ENCODE assay signal across 22 cellular contexts in genomic region chr22:20221421-20222340, GRCh38. TPM values are rescaled to one million over a fixed set of nuclear protein-coding genes. Genes with fewer than 3 reads are reported as not detected.
DNase-seq lines count a peak whose midpoint lies in the region; ATAC-seq and TF ChIP-seq lines count a peak whose summit lies in the region.
"Had no signal": no experiment of that assay in that cellular context is flagged by ENCODE, and none has a peak within 500 bp of the region (broad histone marks: within the 10 kb centered on the region; RNA-seq: fewer than 3 reads in every experiment).

No MANE protein-coding gene starts in this region.

- H3K4me2 ChIP-seq in Karpas-422 (ENCODE audit: low read depth, low read length, poor library complexity, severe bottlenecking): no peak overlapping the region

- H4K20me1 ChIP-seq in Karpas-422 (ENCODE audit: insufficient read depth, low read depth, low read length): no peaks in the 10 kb centered on the region

- TF ChIP-seq CTCF in right atrium auricular region (IDR thresholded peaks at IDR 0.05) (no peak), heart left ventricle (IDR thresholded peaks at IDR 0.05) (no peak), mesothelial cell of epicardium (IDR thresholded peaks at IDR 0.05; ENCODE audit: unreplicated experiment) (no peak)
- TF ChIP-seq CTCF in CD4-positive, alpha-beta T cell (IDR thresholded peaks at IDR 0.05): no peak

- DNase-seq in Right ventricle myocardium superior (no peak), right atrium auricular region (ENCODE audit: low spot score) (no peak), heart left ventricle (peak in 3 of 5 donors; percentile 46 to 72 (median 64)), medulla oblongata (ENCODE audit: extremely low spot score) (peak; percentile 39), mesothelial cell of epicardium (ENCODE audit: low spot score in 2 of 2, unreplicated experiment in 2 of 2) (no peak), Karpas-422 (no peak), ureter (ENCODE audit: low spot score) (no peak)
- no peak for DNase-seq in CD4-positive, alpha-beta T cell
- DNase-seq: activated CD4-positive, alpha-beta T cell treated with anti-CD3 and anti-CD28 coated beads, Interleukin-2, amount 50 U/mL, for 48 hours; activated naive CD4-positive, alpha-beta T cell treated with anti-CD3 and anti-CD28 coated beads, Interleukin-2, amount 10 ng/mL, durations not matched to agents 7 days and 5 days; CD8-positive, alpha-beta T cell; effector memory CD4-positive, alpha-beta T cell; KG1; naive thymus-derived CD8-positive, alpha-beta T cell; NCI-H1436 treated with DMSO at 0.1 percent for 48 hours; stimulated activated CD4-positive, alpha-beta T cell treated with anti-CD3 and anti-CD28 coated beads, Interleukin-2, amount 100 ng/mL, for 24 hours; T-helper 1 cell had no signal

- 64 to 82% (median 70%) methylated on average over 17 of the region's 17 CpGs for WGBS in heart left ventricle, 4 donors

- no peaks in the 10 kb centered on the region for H3K27me3 Mint-ChIP-seq in mesothelial cell of epicardium (ENCODE audit: low read depth)
- no peaks in the 10 kb centered on the region for H3K27me3 Mint-ChIP-seq in CD4-positive, alpha-beta T cell
- H3K27me3 Mint-ChIP-seq: activated naive CD4-positive, alpha-beta T cell treated with anti-CD3 and anti-CD28 coated beads, Interleukin-2, amount 10 ng/mL, durations not matched to agents 7 days and 5 days; naive thymus-derived CD8-positive, alpha-beta T cell had no signal

- no peak for TF ChIP-seq POLR2A in heart left ventricle (IDR thresholded peaks at IDR 0.05)

- H3K79me2 ChIP-seq in Karpas-422 (ENCODE audit: low read length): no peaks in the 10 kb centered on the region

- CTCF ChIA-PET in CD4-positive, alpha-beta T cell (lab: Charles Lee): no interaction called here

- no peak overlapping the region for H2AFZ ChIP-seq in Karpas-422 (ENCODE audit: low read length)

- peaks cover 0 to 6% of the 10 kb centered on the region in 2 donors for H3K4me1 ChIP-seq in right atrium auricular region
- H3K4me1 ChIP-seq in heart left ventricle: peaks cover 0 to 9% (median 0%) of the 10 kb centered on the region in 12 donors
- H3K4me1 ChIP-seq in Karpas-422 (ENCODE audit: low read length): no peaks in the 10 kb centered on the region
- H3K4me1 ChIP-seq: SJSA1 had no signal

- H3K4me3 ChIP-seq in right atrium auricular region (no peak overlapping the region), heart left ventricle (no peak overlapping the region), Karpas-422 (ENCODE audit: low read length) (no peak overlapping the region)
- H3K4me3 ChIP-seq: cardiac muscle cell, coronary artery, SJSA1 had no signal

- H3K27ac Mint-ChIP-seq in mesothelial cell of epicardium: no peak overlapping the region
- no peak overlapping the region for H3K27ac Mint-ChIP-seq in CD4-positive, alpha-beta T cell
- H3K27ac Mint-ChIP-seq: activated naive CD4-positive, alpha-beta T cell treated with anti-CD3 and anti-CD28 coated beads, Interleukin-2, amount 10 ng/mL, durations not matched to agents 7 days and 5 days; activated T-helper 1 cell treated with anti-CD3 and anti-CD28 coated beads, Interleukin-12 subunit alpha, Interleukin-12 subunit beta, Interleukin-2, Interleukin-4 antibody, amounts not matched to agents 30 ng/mL and 10 ng/mL and 1 ng/mL, durations not matched to agents 14 hours and 24 hours and 36 hours; CD8-positive, alpha-beta T cell had no signal

- H3K4me1 Mint-ChIP-seq in mesothelial cell of epicardium: peaks cover 2% of the 10 kb centered on the region
- H3K4me1 Mint-ChIP-seq in CD4-positive, alpha-beta T cell (ENCODE audit: low read depth): no peaks in the 10 kb centered on the region
- H3K4me1 Mint-ChIP-seq: activated naive CD4-positive, alpha-beta T cell treated with anti-CD3 and anti-CD28 coated beads, Interleukin-2, amount 10 ng/mL, durations not matched to agents 7 days and 5 days had no signal

- H3K9me3 ChIP-seq in right atrium auricular region (no peaks in the 10 kb centered on the region), heart left ventricle (peaks cover 0 to 6% (median 0%) of the 10 kb centered on the region in 12 donors), Karpas-422 (ENCODE audit: low read length) (peaks cover 6% of the 10 kb centered on the region)
- no peaks in the 10 kb centered on the region for H3K9me3 ChIP-seq in CD4-positive, alpha-beta T cell (ENCODE audit: control insufficient read depth, low read length)

- H3K27ac ChIP-seq in right atrium auricular region (no peak overlapping the region), heart left ventricle (peak overlapping the region in 4 of 12 donors; percentile 3 to 56 (median 41)), Karpas-422 (ENCODE audit: low read length) (no peak overlapping the region)
- H3K27ac ChIP-seq in CD4-positive, alpha-beta T cell (ENCODE audit: low read depth, low read length): no peak overlapping the region
- H3K27ac ChIP-seq: cardiac muscle cell, SJSA1 had no signal

- H3K9me3 Mint-ChIP-seq in mesothelial cell of epicardium: no peaks in the 10 kb centered on the region
- H3K9me3 Mint-ChIP-seq in CD4-positive, alpha-beta T cell: no peaks in the 10 kb centered on the region
- H3K9me3 Mint-ChIP-seq: CD8-positive, alpha-beta T cell; naive thymus-derived CD8-positive, alpha-beta T cell had no signal

- H3K36me3 Mint-ChIP-seq in mesothelial cell of epicardium: no peaks in the 10 kb centered on the region
- no peaks in the 10 kb centered on the region for H3K36me3 Mint-ChIP-seq in CD4-positive, alpha-beta T cell (ENCODE audit: low read depth)
- H3K36me3 Mint-ChIP-seq: activated naive CD4-positive, alpha-beta T cell treated with anti-CD3 and anti-CD28 coated beads, Interleukin-2, amount 10 ng/mL, durations not matched to agents 7 days and 5 days; CD8-positive, alpha-beta T cell; naive thymus-derived CD8-positive, alpha-beta T cell had no signal

- intact Hi-C loops in Right ventricle myocardium superior (cut with DNase I): no loop called here
- intact Hi-C loops in heart left ventricle (cut with DNase I): no loop called here
- intact Hi-C loops in CD4-positive, alpha-beta T cell (cut with DNase I, micrococcal nuclease): no loop called here

- H3K4me3 Mint-ChIP-seq in mesothelial cell of epicardium: no peak overlapping the region
- H3K4me3 Mint-ChIP-seq in CD4-positive, alpha-beta T cell: no peak overlapping the region
- H3K4me3 Mint-ChIP-seq: activated naive CD4-positive, alpha-beta T cell treated with anti-CD3 and anti-CD28 coated beads, Interleukin-2, amount 10 ng/mL, durations not matched to agents 7 days and 5 days; activated T-helper 1 cell treated with anti-CD3 and anti-CD28 coated beads, Interleukin-12 subunit alpha, Interleukin-12 subunit beta, Interleukin-2, Interleukin-4 antibody, amounts not matched to agents 30 ng/mL and 10 ng/mL and 1 ng/mL, durations not matched to agents 14 hours and 24 hours and 36 hours; CD8-positive, alpha-beta T cell; naive thymus-derived CD8-positive, alpha-beta T cell had no signal

- H3K27me3 ChIP-seq in right atrium auricular region (no peaks in the 10 kb centered on the region), heart left ventricle (no peaks in the 10 kb centered on the region), Karpas-422 (ENCODE audit: low read length) (no peaks in the 10 kb centered on the region)
- no peaks in the 10 kb centered on the region for H3K27me3 ChIP-seq in CD4-positive, alpha-beta T cell (ENCODE audit: control insufficient read depth, insufficient read depth, low read length)
- H3K27me3 ChIP-seq: cardiac muscle cell, SJSA1 had no signal

- POLR2A ChIA-PET in CD4-positive, alpha-beta T cell (lab: Charles Lee): no interaction called here

- H3K36me3 ChIP-seq in right atrium auricular region (no peaks in the 10 kb centered on the region), heart left ventricle (no peaks in the 10 kb centered on the region), Karpas-422 (ENCODE audit: insufficient read depth, low read length) (no peaks in the 10 kb centered on the region)
- H3K36me3 ChIP-seq: cardiac muscle cell, SJSA1 had no signal

- H3K9ac ChIP-seq in Karpas-422 (ENCODE audit: low read length): no peak overlapping the region

- H3K9me2 ChIP-seq in Karpas-422 (replicated peaks; ENCODE audit: insufficient read depth, low read length): no peaks in the 10 kb centered on the region

- ATAC-seq in Right ventricle myocardium superior (ENCODE audit: poor library complexity) (peak; percentile 86), heart left ventricle (peak; percentile 60 to 83 (median 78))
- no peak for ATAC-seq in CD4-positive, alpha-beta T cell (ENCODE audit: poor library complexity)
- ATAC-seq: CD8-positive, alpha-beta T cell; naive thymus-derived CD8-positive, alpha-beta T cell; Panc1 had no signal

RNA-seq across cellular contexts. Expression of gene RTN4R, which starts 46.4 kb away (rescaled TPM):
- total RNA-seq in Right ventricle myocardium superior (0.75 TPM), right atrium auricular region (1 to 10 TPM; 1.0 to 2.0 TPM), heart left ventricle (1 to 10 TPM in 7 of 9 donors, under 1 TPM in 2; 0.53 to 2.6 (median 1.4) TPM), mesothelial cell of epicardium (8.9 to 10.0 TPM (median 9.5 TPM) in 3 replicates), ureter (1.3 TPM)
- 1 to 10 TPM; 1.3 to 1.8 TPM for polyA plus RNA-seq in heart left ventricle
- total RNA-seq in CD4-positive, alpha-beta T cell: under 1 TPM; 0.36 to 0.50 TPM
- total RNA-seq in Karpas-422 (2014; rRNA removed; shearing (Covaris generic); ENCODE audit: low replicate concordance): 0.29 and 0.30 TPM in 2 replicates

Comparison
In these comparisons a context has a peak if more than half of its experiments do, and no peak if none do; other contexts are left out.
1. DNase-seq: peak in heart left ventricle (3 of 5) and medulla oblongata (single experiment); none in Right ventricle myocardium superior (single experiment), right atrium auricular region (single experiment), mesothelial cell of epicardium (0 of 2), CD4-positive, alpha-beta T cell (0 of 10), Karpas-422 (single experiment) and ureter (single experiment).